In genomic region chr5:133925269-133925668, GRCh38 we compare ENCODE assay signal across 19 cellular contexts. TPM values are rescaled to one million over a fixed set of nuclear protein-coding genes. Genes with fewer than 3 reads are reported as not detected.
DNase-seq lines count a peak whose midpoint lies in the region; ATAC-seq, FAIRE-seq and TF ChIP-seq lines count a peak whose summit lies in the region.
"Had no signal": no experiment of that assay in that cellular context is flagged by ENCODE, and none has a peak within 500 bp of the region (broad histone marks: within the 10 kb centered on the region; RNA-seq: fewer than 3 reads in every experiment).

No MANE protein-coding gene starts in this region.

- H3K4me3 ChIP-seq in OCI-LY7 (ENCODE audit: low read depth, low read length, poor library complexity, severe bottlenecking): no peak overlapping the region
- H3K4me3 ChIP-seq in H1 (ENCODE audit: extremely low read depth in 1 of 4, insufficient read depth in 2 of 4, low read depth in 3 of 4, low read length in 4 of 4): no peak overlapping the region
- H3K4me3 ChIP-seq: GM12878, GM23338 had no signal

- H3K4me2 ChIP-seq in OCI-LY7 (ENCODE audit: low read length): peak overlapping the region; percentile 54
- H3K4me2 ChIP-seq in H1 (ENCODE audit: insufficient read depth in 1 of 2, low read depth in 2 of 2, low read length in 2 of 2): no peak overlapping the region
- H3K4me2 ChIP-seq: GM23338 had no signal

- H3K4ac ChIP-seq in H1 (replicated peaks; ENCODE audit: insufficient read length, low read depth, low read length): no peak overlapping the region

- no peak for DNase-seq in activated naive CD4-positive, alpha-beta T cell treated with anti-CD3 and anti-CD28 coated beads, Interleukin-2, amount 50 U/mL, for 16 hours
- DNase-seq in OCI-LY7 (ENCODE audit: low spot score): no peak
- DNase-seq in H1 (ENCODE audit: low read depth in 1 of 2, low spot score in 2 of 2): no peak
- DNase-seq in NCI-H128 (lab: John Stamatoyannopoulos, UW; ENCODE audit: unreplicated experiment): no peak
- DNase-seq: ACHN; AML-193; CD4-positive, alpha-beta T cell; GDM1; KBM-7; NCI-H1436 treated with DMSO at 0.1 percent for 48 hours; NCI-H2029 treated with DMSO at 0.1 percent for 48 hours; NCI-H524; SHP77 treated with DMSO at 0.1 percent for 48 hours had no signal

- no peak overlapping the region for H2AK5ac ChIP-seq in H1 (ENCODE audit: low read depth, low read length)

- no peak for FAIRE-seq in H1 (lab: Jason Lieb, UNC)
- FAIRE-seq: GM12878 had no signal

- H4K8ac ChIP-seq in H1 (ENCODE audit: extremely low read depth, insufficient read depth, low read length): no peak overlapping the region

- H3K36me3 Mint-ChIP-seq in activated naive CD4-positive, alpha-beta T cell treated with anti-CD3 and anti-CD28 coated beads, Interleukin-2, amount 50 U/mL, for 24 hours: no peaks in the 10 kb centered on the region
- no peaks in the 10 kb centered on the region for H3K36me3 Mint-ChIP-seq in stimulated activated memory B cell treated with anti-CD40 and anti-IgM and Interleukin-4, amounts not matched to agents 10 μg/mL and 1 μg/mL and 100 μg/mL, for 72 hours

- no peak overlapping the region for H3K18ac ChIP-seq in H1 (ENCODE audit: extremely low read depth, low read length)

- 0 out of 2 replicates have a peak, but pooled peaks cover 2% of the 10 kb centered on the region for H3K23me2 ChIP-seq in H1 (ENCODE audit: low read depth, low read length)

- no peak overlapping the region for H2BK15ac ChIP-seq in H1 (ENCODE audit: low read length)

- no peaks in the 10 kb centered on the region for H3K9me3 Mint-ChIP-seq in activated naive CD4-positive, alpha-beta T cell treated with anti-CD3 and anti-CD28 coated beads, Interleukin-2, amount 50 U/mL, for 24 hours
- no peaks in the 10 kb centered on the region for H3K9me3 Mint-ChIP-seq in stimulated activated memory B cell treated with anti-CD40 and anti-IgM and Interleukin-4, amounts not matched to agents 10 μg/mL and 1 μg/mL and 100 μg/mL, for 72 hours
- H3K9me3 Mint-ChIP-seq: CD4-positive, alpha-beta T cell; GM23338 had no signal

- peaks cover 5% of the 10 kb centered on the region for H3K27me3 Mint-ChIP-seq in activated naive CD4-positive, alpha-beta T cell treated with anti-CD3 and anti-CD28 coated beads, Interleukin-2, amount 50 U/mL, for 24 hours
- H3K27me3 Mint-ChIP-seq in stimulated activated memory B cell treated with anti-CD40 and anti-IgM and Interleukin-4, amounts not matched to agents 10 μg/mL and 1 μg/mL and 100 μg/mL, for 72 hours: no peaks in the 10 kb centered on the region
- H3K27me3 Mint-ChIP-seq: CD4-positive, alpha-beta T cell had no signal

- peaks cover 97% of the 10 kb centered on the region for H3K4me1 ChIP-seq in OCI-LY7 (ENCODE audit: insufficient read depth, low read length, poor library complexity, severe bottlenecking)
- H3K4me1 ChIP-seq in H1 (replicated peaks in 1 of 4; ENCODE audit: control insufficient read depth in 3 of 4, insufficient read depth in 4 of 4, low read length in 3 of 4): no peaks in the 10 kb centered on the region; a peak in 3 of 7 replicates

- H3K9me3 ChIP-seq in OCI-LY7 (ENCODE audit: low read length): no peaks in the 10 kb centered on the region
- H3K9me3 ChIP-seq in H1 (ENCODE audit: insufficient read depth in 2 of 2, low read depth in 1 of 2, low read length in 1 of 2): no peaks in the 10 kb centered on the region

- no TSS peak for BruUV-seq in OCI-LY7 (replicated peaks; lab: Mats Ljungman, UMichigan)

- no peaks in the 10 kb centered on the region for H4K20me1 ChIP-seq in OCI-LY7 (ENCODE audit: insufficient read depth, low read length)
- H4K20me1 ChIP-seq in H1 (replicated peaks in 1 of 2; ENCODE audit: control insufficient read depth in 1 of 2, insufficient read depth in 2 of 2, low read length in 2 of 2): no peaks in the 10 kb centered on the region

- H4K5ac ChIP-seq in H1 (ENCODE audit: insufficient read length, low read depth, low read length): no peak overlapping the region

- TF ChIP-seq POLR2A in H1 (IDR thresholded peaks at IDR 0.05; ENCODE audit: control extremely low read depth in 1 of 2, low read depth in 2 of 2, low read length in 2 of 2): no peak

- 91% methylated on average over 3 of the region's 3 CpGs; no CpG with 5 or more reads in 1 of the 2 experiments for WGBS in H1 (ENCODE audit: extremely low coverage in 1 of 2, insufficient coverage in 1 of 2, insufficient read length in 1 of 2, insufficient replicate concordance in 2 of 2, low coverage in 1 of 2, low lambda C conversion rate in 2 of 2, missing lambda C conversion rate in 1 of 2), 2 experiments

- intact Hi-C loops in OCI-LY7 (cut with micrococcal nuclease; ENCODE audit: unreplicated experiment): no loop called here

- no peak overlapping the region for H3K23ac ChIP-seq in H1 (ENCODE audit: insufficient read length)

- H2AFZ ChIP-seq in OCI-LY7 (ENCODE audit: low read length) (peak overlapping the region; percentile 87), H1 (ENCODE audit: low read length) (no peak overlapping the region)

- H3K9me2 ChIP-seq in OCI-LY7 (ENCODE audit: insufficient read depth, low read length): no peaks in the 10 kb centered on the region

- H2BK12ac ChIP-seq in H1 (ENCODE audit: low read depth, low read length): 0 out of 2 replicates have a peak overlapping the region, but pooled peaks have one; percentile 17

- no peaks in the 10 kb centered on the region for H3K79me2 ChIP-seq in OCI-LY7 (ENCODE audit: insufficient read depth, low read depth, low read length)
- H3K79me2 ChIP-seq in H1 (ENCODE audit: control insufficient read depth in 1 of 2, insufficient read depth in 2 of 2, low read length in 2 of 2): no peaks in the 10 kb centered on the region

- no peak overlapping the region for H2BK5ac ChIP-seq in H1 (ENCODE audit: low read depth, low read length)

- no peak for TF ChIP-seq RAD21 in H1 (IDR thresholded peaks at IDR 0.05 in 1 of 2, conservative IDR thresholded peaks at IDR 0.05 in 1 of 2; ENCODE audit: low read depth in 2 of 2, low read length in 2 of 2)

- peaks cover 24% of the 10 kb centered on the region for H3K4me1 Mint-ChIP-seq in activated naive CD4-positive, alpha-beta T cell treated with anti-CD3 and anti-CD28 coated beads, Interleukin-2, amount 50 U/mL, for 24 hours
- peaks cover 41% of the 10 kb centered on the region for H3K4me1 Mint-ChIP-seq in stimulated activated memory B cell treated with anti-CD40 and anti-IgM and Interleukin-4, amounts not matched to agents 10 μg/mL and 1 μg/mL and 100 μg/mL, for 72 hours

- no peak overlapping the region for H4K91ac ChIP-seq in H1 (replicated peaks; ENCODE audit: insufficient read length, low read length)

- H3K14ac ChIP-seq in H1 (ENCODE audit: insufficient read length): no peak overlapping the region

- no peak overlapping the region for H3K9ac ChIP-seq in H1 (replicated peaks in 1 of 4; ENCODE audit: extremely low read depth in 1 of 4, low read depth in 3 of 4, low read length in 3 of 4)

- H3K56ac ChIP-seq in H1 (replicated peaks; ENCODE audit: insufficient read length, low read depth, low read length): no peak overlapping the region

- H2BK120ac ChIP-seq in H1 (replicated peaks; ENCODE audit: low read depth, low read length): no peak overlapping the region

- POLR2A ChIA-PET in OCI-LY7 (lab: Charles Lee) (interaction anchor here (1.5 to 2.2 kb wide), 4 partner anchors 10 to 19 kb away, joined by 4 to 30 read pairs (median 14); no protein-coding TSS in a partner anchor), H1 (lab: Charles Lee; ENCODE audit: partially characterized antibody) (no interaction called here)

- no peak overlapping the region for H3K4me3 Mint-ChIP-seq in activated naive CD4-positive, alpha-beta T cell treated with anti-CD3 and anti-CD28 coated beads, Interleukin-2, amount 50 U/mL, for 24 hours
- no peak overlapping the region for H3K4me3 Mint-ChIP-seq in stimulated activated memory B cell treated with anti-CD40 and anti-IgM and Interleukin-4, amounts not matched to agents 10 μg/mL and 1 μg/mL and 100 μg/mL, for 72 hours
- H3K4me3 Mint-ChIP-seq: CD4-positive, alpha-beta T cell; GM23338 had no signal

- H3K36me3 ChIP-seq in OCI-LY7 (ENCODE audit: insufficient read depth, low read length) (no peaks in the 10 kb centered on the region), H1 (ENCODE audit: control insufficient read depth in 2 of 4, insufficient read depth in 4 of 4, low read length in 3 of 4) (no peaks in the 10 kb centered on the region)

- no peaks in the 10 kb centered on the region for H3K79me1 ChIP-seq in H1 (ENCODE audit: low read depth, low read length)

- ATAC-seq in stimulated activated memory B cell treated with anti-CD40 and anti-IgM and Interleukin-4, amounts not matched to agents 10 μg/mL and 1 μg/mL and 100 μg/mL, for 72 hours: no peak
- no peak for ATAC-seq in GM18519 (IDR thresholded peaks at IDR 0.05; ENCODE audit: low FRiP score, unreplicated experiment)
- ATAC-seq: GM12878, GM23338, SK-N-SH treated with all-trans-retinoic acid at 6 μM for 48 hours had no signal

- no peak overlapping the region for H2BK20ac ChIP-seq in H1 (ENCODE audit: low read length)

- peak overlapping the region; percentile 10 for H3K27ac Mint-ChIP-seq in activated naive CD4-positive, alpha-beta T cell treated with anti-CD3 and anti-CD28 coated beads, Interleukin-2, amount 50 U/mL, for 24 hours
- H3K27ac Mint-ChIP-seq in stimulated activated memory B cell treated with anti-CD40 and anti-IgM and Interleukin-4, amounts not matched to agents 10 μg/mL and 1 μg/mL and 100 μg/mL, for 72 hours: peak overlapping the region; percentile 4
- H3K27ac Mint-ChIP-seq: CD4-positive, alpha-beta T cell; GM23338 had no signal

- H3K27ac ChIP-seq in OCI-LY7 (ENCODE audit: low read depth, low read length, poor library complexity, severe bottlenecking) (peak overlapping the region; percentile 43), H1 (ENCODE audit: low read depth, low read length) (no peak overlapping the region)

- no peak for TF ChIP-seq EP300 in H1 (IDR thresholded peaks at IDR 0.05; ENCODE audit: borderline replicate concordance in 1 of 2, low read depth in 2 of 2, low read length in 2 of 2)

- H3K27me3 ChIP-seq in H1 (replicated peaks in 1 of 4; ENCODE audit: control insufficient read depth in 3 of 4, extremely low read depth in 1 of 4, insufficient read depth in 3 of 4, low read length in 3 of 4): no peaks in the 10 kb centered on the region; a peak in 1 of 7 replicates

- TF ChIP-seq CTCF in OCI-LY7 (conservative IDR thresholded peaks at IDR 0.05; ENCODE audit: low read length) (no peak), H1 (IDR thresholded peaks at IDR 0.05; ENCODE audit: control extremely low read depth in 1 of 3, insufficient read depth in 1 of 3, low read depth in 1 of 3, low read length in 3 of 3) (no peak)

- CTCF ChIA-PET in OCI-LY7 (lab: Charles Lee; ENCODE audit: unreplicated experiment): interaction anchor here (0.7 kb wide), 1 partner anchor 813 kb away, joined by 3 read pairs; the partner anchor contains the start of gene CAMLG
- CTCF ChIA-PET in H1 (lab: Charles Lee; ENCODE audit: partially characterized antibody): no interaction called here

RNA-seq across cellular contexts. Expression of gene C5orf15, which starts 43.2 kb away (rescaled TPM):
- total RNA-seq in OCI-LY7 (2014; rRNA removed; shearing (Covaris generic)): 32.5 and 46.4 TPM in 2 replicates
- total RNA-seq in OCI-LY7 (2022): 32.2 and 39.2 TPM in 2 replicates
- 31.7 and 33.3 TPM in 2 replicates for total RNA-seq in H1 (2021; fragmentation: NEBNext Ultra II Directional; extraction: Animal tissue kit (Norgen Biotek cat#: 25700))
- 39.3 and 51.4 TPM in 2 replicates for polyA plus RNA-seq in H1 (2011; rRNA removed)
- 51.0 TPM for polyA plus RNA-seq in H1 (2011; cell fraction: cytosol; rRNA removed)
- polyA plus RNA-seq in H1 (2011; cell fraction: nucleus; rRNA removed): 17.7 TPM
- polyA plus RNA-seq in H1 (2012, experiment 1 of 2): 24.6 to 43.6 TPM (median 31.4 TPM) in 4 replicates
- 16.9 TPM for polyA plus RNA-seq in H1 (2012, experiment 2 of 2)
- polyA plus RNA-seq in H1 (2013, experiment 1 of 2): 66.1 TPM
- polyA plus RNA-seq in H1 (2013, experiment 2 of 2): 78.3 TPM
- 31.1 and 42.4 TPM in 2 replicates for polyA minus RNA-seq in H1 (2011; rRNA and poly(A)+ RNA removed)
- 32.4 TPM for polyA minus RNA-seq in H1 (2011; cell fraction: cytosol; rRNA and poly(A)+ RNA removed)
- 12.6 TPM for polyA minus RNA-seq in H1 (2011; cell fraction: nucleus; rRNA and poly(A)+ RNA removed)
